ENCODE assay signal across 14 cellular contexts in the genomic region with DNA sequence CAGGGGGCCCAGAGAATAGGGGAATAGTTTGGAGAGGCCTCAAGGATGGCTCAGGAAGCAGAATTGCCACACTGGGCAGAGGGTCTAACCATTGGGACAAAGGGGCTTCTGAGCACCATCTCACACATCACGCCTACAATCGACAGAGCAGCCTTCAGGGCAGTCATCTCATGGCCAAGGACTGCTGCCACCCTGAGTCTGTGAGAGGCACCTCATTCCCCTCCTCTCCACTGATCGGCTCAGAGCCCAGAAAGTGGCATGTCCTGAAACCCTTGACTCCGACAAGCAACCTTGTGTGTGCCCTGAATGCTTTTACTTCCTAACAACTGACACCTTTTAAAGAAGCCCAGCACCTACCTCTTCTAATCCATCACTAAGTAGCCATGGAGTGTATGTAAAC.
"Had no signal": no experiment of that assay in that cellular context is flagged by ENCODE, and none has a peak within 500 bp of the region (broad histone marks: within the 10 kb centered on the region; RNA-seq: fewer than 3 reads in every experiment).

No MANE protein-coding gene starts in this region.

- H3K4me1 ChIP-seq: body of pancreas, neural progenitor cell, pancreas, tibial artery had no signal

- ATAC-seq: body of pancreas, pancreas had no signal

- H3K4me1 Mint-ChIP-seq: activated B cell treated with CpG ODN at 0.5 μM for 24 hours; activated CD4-positive, alpha-beta T cell treated with anti-CD3 and anti-CD28 coated beads, Interleukin-2, amount 10 ng/mL, durations not matched to agents 7 days and 5 days; neural progenitor cell had no signal

- DNase-seq: activated B cell treated with CpG ODN at 0.5 μM for 24 hours; activated CD4-positive, alpha-beta T cell treated with anti-CD3 and anti-CD28 coated beads, Interleukin-2, amount 10 ng/mL, durations not matched to agents 7 days and 5 days; activated naive CD4-positive, alpha-beta T cell treated with anti-CD3 and anti-CD28 coated beads, Interleukin-2, amount 50 U/mL, for 16 hours; activated T-cell treated with anti-CD3 and anti-CD28 coated beads for 4 hours; body of pancreas; islet precursor cell; pancreas; retina; small intestine; tibial artery had no signal

- H3K4me3 ChIP-seq: body of pancreas, neural progenitor cell, pancreas, tibial artery had no signal

- H3K9me3 Mint-ChIP-seq: activated CD4-positive, alpha-beta T cell treated with anti-CD3 and anti-CD28 coated beads, Interleukin-2, amount 10 ng/mL, durations not matched to agents 7 days and 5 days; activated T-helper 2 cell treated with anti-CD3 and anti-CD28 coated beads, Interferon-gamma antibody, Interleukin-2, Interleukin-4, amounts not matched to agents 10 μg/mL and 5 μg/mL and 100 μg/mL, durations not matched to agents 14 hours and 24 hours and 36 hours; dendritic cell treated with granulocyte-macrophage colony-stimulating factor and Interleukin-4, amounts not matched to agents 40 ng/mL and 50 ng/mL, for 4 days; neural progenitor cell; T-helper 1 cell treated with Interleukin-12 subunit alpha and Interleukin-12 subunit beta and Interleukin-4 antibody, amounts not matched to agents 30 μg/mL and 1 μg/mL, for 36 hours had no signal

- H3K9me3 ChIP-seq: body of pancreas, pancreas, tibial artery had no signal

- H2AFZ ChIP-seq: neural progenitor cell had no signal

- H3K27me3 ChIP-seq: body of pancreas, neural progenitor cell, pancreas, tibial artery had no signal

- H3K9ac ChIP-seq: neural progenitor cell had no signal

- H3K27ac ChIP-seq: body of pancreas, neural progenitor cell, pancreas, tibial artery had no signal

- H3K4me3 Mint-ChIP-seq: activated B cell treated with CpG ODN at 0.5 μM for 24 hours; activated CD4-positive, alpha-beta T cell treated with anti-CD3 and anti-CD28 coated beads, Interleukin-2, amount 10 ng/mL, durations not matched to agents 7 days and 5 days; dendritic cell treated with granulocyte-macrophage colony-stimulating factor and Interleukin-4, amounts not matched to agents 40 ng/mL and 50 ng/mL, for 4 days; neural progenitor cell; T-helper 1 cell treated with Interleukin-12 subunit alpha and Interleukin-12 subunit beta and Interleukin-4 antibody, amounts not matched to agents 30 μg/mL and 1 μg/mL, for 36 hours had no signal

- H3K4me2 ChIP-seq: neural progenitor cell had no signal

- H3K27ac Mint-ChIP-seq: activated B cell treated with CpG ODN at 0.5 μM for 24 hours; activated CD4-positive, alpha-beta T cell treated with anti-CD3 and anti-CD28 coated beads, Interleukin-2, amount 10 ng/mL, durations not matched to agents 7 days and 5 days; activated T-helper 2 cell treated with anti-CD3 and anti-CD28 coated beads, Interferon-gamma antibody, Interleukin-2, Interleukin-4, amounts not matched to agents 10 μg/mL and 5 μg/mL and 100 μg/mL, durations not matched to agents 14 hours and 24 hours and 36 hours; dendritic cell treated with granulocyte-macrophage colony-stimulating factor and Interleukin-4, amounts not matched to agents 40 ng/mL and 50 ng/mL, for 4 days; neural progenitor cell; T-helper 1 cell treated with Interleukin-12 subunit alpha and Interleukin-12 subunit beta and Interleukin-4 antibody, amounts not matched to agents 30 μg/mL and 1 μg/mL, for 36 hours had no signal

- H3K36me3 ChIP-seq: neural progenitor cell, pancreas, tibial artery had no signal

- H3K36me3 Mint-ChIP-seq: neural progenitor cell had no signal
